In genomic region chrX:43882294-43882681, GRCh38 we compare ENCODE assay signal across 9 cellular contexts. TPM values are rescaled to one million over a fixed set of nuclear protein-coding genes. Genes with fewer than 3 reads are reported as not detected.
DNase-seq lines count a peak whose midpoint lies in the region; ATAC-seq and TF ChIP-seq lines count a peak whose summit lies in the region.
"Had no signal": no experiment of that assay in that cellular context is flagged by ENCODE, and none has a peak within 500 bp of the region (broad histone marks: within the 10 kb centered on the region; RNA-seq: fewer than 3 reads in every experiment).

Gene MAOB (minus strand): TSS chrX:43882450. CDS start chrX:43882299, 151 bp downstream.

- WGBS in lung, 2 donors: 1 to 15% methylated on average over 13 to 36 of the region's 36 CpGs
- 23% methylated on average over 23 of the region's 36 CpGs for WGBS in suprapubic skin

- peaks cover 8% of the 10 kb centered on the region for H3K4me1 Mint-ChIP-seq in activated CD4-positive, alpha-beta T cell treated with anti-CD3 and anti-CD28 coated beads for 36 hours
- no peaks in the 10 kb centered on the region for H3K4me1 Mint-ChIP-seq in activated CD4-positive, alpha-beta T cell treated with anti-CD3 and anti-CD28 coated beads, Interleukin-2, amount 10 ng/mL, durations not matched to agents 7 days and 5 days

- no peaks in the 10 kb centered on the region for H3K9me3 Mint-ChIP-seq in activated CD4-positive, alpha-beta T cell treated with anti-CD3 and anti-CD28 coated beads for 36 hours (ENCODE audit: low read depth)
- no peaks in the 10 kb centered on the region for H3K9me3 Mint-ChIP-seq in activated CD4-positive, alpha-beta T cell treated with anti-CD3 and anti-CD28 coated beads, Interleukin-2, amount 10 ng/mL, durations not matched to agents 7 days and 5 days

- peak; percentile 48 for DNase-seq in activated CD4-positive, alpha-beta T cell treated with anti-CD3 and anti-CD28 coated beads for 36 hours
- DNase-seq in activated CD4-positive, alpha-beta T cell treated with anti-CD3 and anti-CD28 coated beads, Interleukin-2, amount 10 ng/mL, durations not matched to agents 7 days and 5 days: no peak
- peak; percentile 50 for DNase-seq in cerebellum (ENCODE audit: low spot score)
- DNase-seq in lung (ENCODE audit: low spot score): no peak
- DNase-seq in suprapubic skin (ENCODE audit: low spot score in 2 of 2): peak in 1 of 2 donors; percentile 76
- no peak for DNase-seq in T1000 (lab: John Stamatoyannopoulos, UW)
- DNase-seq in NCI-H2196 (lab: John Stamatoyannopoulos, UW; ENCODE audit: unreplicated experiment): no peak

- H3K4me1 ChIP-seq in lung (ENCODE audit: control insufficient read depth in 2 of 2, insufficient read depth in 2 of 2, low read length in 2 of 2): peaks cover 1 to 7% of the 10 kb centered on the region in 2 donors
- peaks cover 15% of the 10 kb centered on the region for H3K4me1 ChIP-seq in suprapubic skin
- H3K4me1 ChIP-seq: BLaER1 had no signal

- no peak within 1 kb of the TSS for H3K4me3 Mint-ChIP-seq in activated CD4-positive, alpha-beta T cell treated with anti-CD3 and anti-CD28 coated beads for 36 hours
- no peak within 1 kb of the TSS for H3K4me3 Mint-ChIP-seq in activated CD4-positive, alpha-beta T cell treated with anti-CD3 and anti-CD28 coated beads, Interleukin-2, amount 10 ng/mL, durations not matched to agents 7 days and 5 days

- H3K36me3 Mint-ChIP-seq in activated CD4-positive, alpha-beta T cell treated with anti-CD3 and anti-CD28 coated beads for 36 hours (ENCODE audit: low read depth): no peaks in the 10 kb centered on the region
- no peaks in the 10 kb centered on the region for H3K36me3 Mint-ChIP-seq in activated CD4-positive, alpha-beta T cell treated with anti-CD3 and anti-CD28 coated beads, Interleukin-2, amount 10 ng/mL, durations not matched to agents 7 days and 5 days (ENCODE audit: low read depth)

- H3K9me3 ChIP-seq in lung (ENCODE audit: control insufficient read depth in 2 of 2, insufficient read depth in 1 of 2, low read length in 1 of 2): peaks cover 0 to 2% of the 10 kb centered on the region in 2 donors
- H3K9me3 ChIP-seq in suprapubic skin: no peaks in the 10 kb centered on the region
- H3K9me3 ChIP-seq: BLaER1 had no signal

- CTCF ChIA-PET in activated CD4-positive, alpha-beta T cell treated with anti-CD3 and anti-CD28 coated beads for 36 hours (lab: Charles Lee): no interaction called here
- CTCF ChIA-PET in activated CD4-positive, alpha-beta T cell treated with anti-CD3 and anti-CD28 coated beads, Interleukin-2, amount 10 ng/mL, durations not matched to agents 7 days and 5 days (lab: Charles Lee): no interaction called here

- H3K27me3 ChIP-seq in lung (ENCODE audit: control insufficient read depth, insufficient read depth) (no peaks in the 10 kb centered on the region), suprapubic skin (no peaks in the 10 kb centered on the region)
- H3K27me3 ChIP-seq: BLaER1 had no signal

- TF ChIP-seq CTCF in lung (IDR thresholded peaks at IDR 0.05; ENCODE audit: control extremely low read depth, extremely low read depth) (no peak), suprapubic skin (IDR thresholded peaks at IDR 0.05) (no peak)

- H3K4me3 ChIP-seq in lung (peak within 1 kb of the TSS; percentile 14), suprapubic skin (peak within 1 kb of the TSS; percentile 47)
- H3K4me3 ChIP-seq: BLaER1 had no signal

- intact Hi-C loops in activated CD4-positive, alpha-beta T cell treated with anti-CD3 and anti-CD28 coated beads for 36 hours (cut with DNase I, micrococcal nuclease): no loop called here

- H3K27me3 Mint-ChIP-seq in activated CD4-positive, alpha-beta T cell treated with anti-CD3 and anti-CD28 coated beads for 36 hours: peaks cover 14% of the 10 kb centered on the region
- peaks cover 9% of the 10 kb centered on the region for H3K27me3 Mint-ChIP-seq in activated CD4-positive, alpha-beta T cell treated with anti-CD3 and anti-CD28 coated beads, Interleukin-2, amount 10 ng/mL, durations not matched to agents 7 days and 5 days

- peak; percentile 65 for ATAC-seq in activated CD4-positive, alpha-beta T cell treated with anti-CD3 and anti-CD28 coated beads for 36 hours
- ATAC-seq in lung (ENCODE audit: insufficient read depth, low FRiP score) (no peak), GM19035 (IDR thresholded peaks at IDR 0.05; ENCODE audit: unreplicated experiment) (no peak)

- TF ChIP-seq EP300 in suprapubic skin (IDR thresholded peaks at IDR 0.05): no peak

- POLR2A ChIA-PET in activated CD4-positive, alpha-beta T cell treated with anti-CD3 and anti-CD28 coated beads for 36 hours (lab: Charles Lee): no interaction called here
- POLR2A ChIA-PET in activated CD4-positive, alpha-beta T cell treated with anti-CD3 and anti-CD28 coated beads, Interleukin-2, amount 10 ng/mL, durations not matched to agents 7 days and 5 days (lab: Charles Lee): no interaction called here

- peak within 1 kb of the TSS; percentile 57 to 83 for H3K27ac ChIP-seq in lung (ENCODE audit: low read depth in 1 of 2, low read length in 1 of 2)
- H3K27ac ChIP-seq in suprapubic skin: peak within 1 kb of the TSS; percentile 38
- H3K27ac ChIP-seq: BLaER1 had no signal

- H3K27ac Mint-ChIP-seq in activated CD4-positive, alpha-beta T cell treated with anti-CD3 and anti-CD28 coated beads for 36 hours: no peak within 1 kb of the TSS
- no peak within 1 kb of the TSS for H3K27ac Mint-ChIP-seq in activated CD4-positive, alpha-beta T cell treated with anti-CD3 and anti-CD28 coated beads, Interleukin-2, amount 10 ng/mL, durations not matched to agents 7 days and 5 days

- TF ChIP-seq POLR2A in suprapubic skin (IDR thresholded peaks at IDR 0.05): no peak

- no peaks in the 10 kb centered on the region for H3K36me3 ChIP-seq in lung (ENCODE audit: control insufficient read depth in 2 of 2, insufficient read depth in 2 of 2, low read length in 2 of 2)
- no peaks in the 10 kb centered on the region for H3K36me3 ChIP-seq in suprapubic skin
- H3K36me3 ChIP-seq: BLaER1 had no signal

RNA-seq across cellular contexts. Expression of gene MAOB, which starts in this region (rescaled TPM):
- under 1 TPM; 0.09 to 0.21 TPM for total RNA-seq in activated CD4-positive, alpha-beta T cell treated with anti-CD3 and anti-CD28 coated beads for 36 hours
- total RNA-seq in activated CD4-positive, alpha-beta T cell treated with anti-CD3 and anti-CD28 coated beads, Interleukin-2, amount 10 ng/mL, durations not matched to agents 7 days and 5 days: not detected
- 1.7 TPM for total RNA-seq in cerebellum
- total RNA-seq in lung: 10 to 100 TPM; 17.2 to 19.6 TPM
- polyA plus RNA-seq in lung: 1 to 10 TPM; 5.6 to 8.6 TPM
- 1 to 10 TPM; 1.9 to 4.5 (median 2.1) TPM for total RNA-seq in suprapubic skin

Comparison
In these comparisons a context has a peak if more than half of its experiments do, and no peak if none do; other contexts are left out.
1. Peak in DNase-seq and ATAC-seq in activated CD4-positive, alpha-beta T cell treated with anti-CD3 and anti-CD28 coated beads for 36 hours; RNA of the gene not detected or under 1 TPM.